Comparison of ENCODE assay signal across 8 cellular contexts in genomic region chr17:28549274-28550132, GRCh38. TPM values are rescaled to one million over a fixed set of nuclear protein-coding genes. Genes with fewer than 3 reads are reported as not detected.
DNase-seq lines count a peak whose midpoint lies in the region; ATAC-seq, FAIRE-seq and TF ChIP-seq lines count a peak whose summit lies in the region.

No MANE protein-coding gene starts in this region.

- no peaks in the 10 kb centered on the region for H3K9me3 ChIP-seq in right cardiac atrium (ENCODE audit: control insufficient read depth, low read length)

- ATAC-seq in GM18517 (IDR thresholded peaks at IDR 0.05; ENCODE audit: unreplicated experiment) = no peak
- ATAC-seq in HG03565 (IDR thresholded peaks at IDR 0.05; ENCODE audit: unreplicated experiment) = no peak
- ATAC-seq in GM18873 (IDR thresholded peaks at IDR 0.05; ENCODE audit: low FRiP score, unreplicated experiment) = no peak
- ATAC-seq in right cardiac atrium = no peak

- WGBS in right cardiac atrium = 71% methylated on average over 3 of the region's 3 CpGs

- no peaks in the 10 kb centered on the region for H3K27me3 ChIP-seq in right cardiac atrium (ENCODE audit: control insufficient read depth, insufficient read depth)

- H3K4me1 ChIP-seq in right cardiac atrium (ENCODE audit: control insufficient read depth, insufficient read depth, low read length) = peaks cover 7% of the 10 kb centered on the region

- no peak overlapping the region for H3K27ac ChIP-seq in right cardiac atrium (ENCODE audit: low read length)

- no peak for TF ChIP-seq CTCF in retinal pigment epithelial cell (conservative IDR thresholded peaks at IDR 0.05; ENCODE audit: low read depth, low read length)

- peak; percentile 69 for FAIRE-seq in GM12891 (lab: Jason Lieb, UNC)

- TF ChIP-seq POLR2A in GM12891 (IDR thresholded peaks at IDR 0.05; ENCODE audit: low read depth, low read length) = no peak

- intact Hi-C loops in right cardiac atrium (cut with DNase I) = loop anchor here in 3 of 4 donors (5.0 to 10.0 kb wide), 4 partner anchors 48 to 65 kb away; partner anchors contain the start of genes RSKR (in 3 of the 3) and SPAG5 (in 1 of the 3)

- H3K4me3 ChIP-seq in Jurkat, Clone E6-1 (ENCODE audit: low read length) = no peak overlapping the region
- no peak overlapping the region for H3K4me3 ChIP-seq in retinal pigment epithelial cell (ENCODE audit: low read length)
- no peak overlapping the region for H3K4me3 ChIP-seq in right cardiac atrium (ENCODE audit: low read length)

- no peak for DNase-seq in GM12891 (ENCODE audit: insufficient read length, low spot score)
- DNase-seq in Jurkat, Clone E6-1 (ENCODE audit: low read depth, low spot score) = peak; percentile 19
- DNase-seq in activated T-cell treated with anti-CD3 and anti-CD28 coated beads, Interleukin-2, amount 50 U/mL, for 1 hour = peak; percentile 60
- peak; percentile 75 for DNase-seq in retinal pigment epithelial cell (ENCODE audit: low read depth)
- DNase-seq in right cardiac atrium = no peak

TF ChIP-seq in GM12891, 5 proteins besides CTCF, POLR2A, EP300 and RAD21:
- TF ChIP-seq PAX5 (IDR thresholded peaks at IDR 0.05; ENCODE audit: insufficient read depth, low read length, severe bottlenecking) (no peak), TAF1 (IDR thresholded peaks at IDR 0.05; ENCODE audit: low read depth, low read length) (no peak), POLR2AphosphoS5 (IDR thresholded peaks at IDR 0.05; ENCODE audit: low read depth, low read length) (no peak), SPI1 (IDR thresholded peaks at IDR 0.05; ENCODE audit: low read depth, low read length) (peak; percentile 80), POU2F2 (IDR thresholded peaks at IDR 0.05; ENCODE audit: low read depth, low read length) (no peak)

RNA-seq across cellular contexts. Expression of gene UNC119, which starts 2.9 kb away (rescaled TPM):
- polyA plus RNA-seq in GM12891 (2012; ENCODE audit: low read depth, missing spikeins) = 63.6 TPM
- polyA plus RNA-seq in Jurkat, Clone E6-1 (2012; ENCODE audit: insufficient read depth, insufficient read length) = 25.0 TPM
- 10 to 100 TPM; 14.0 to 28.8 (median 21.0) TPM for total RNA-seq in right cardiac atrium
- polyA plus RNA-seq in right cardiac atrium = 22.8 TPM

RNA-seq across cellular contexts. Expression of gene PIGS, which starts 21.8 kb away (rescaled TPM):
- polyA plus RNA-seq in GM12891 (2012; ENCODE audit: low read depth, missing spikeins) = 59.8 TPM
- polyA plus RNA-seq in Jurkat, Clone E6-1 (2012; ENCODE audit: insufficient read depth, insufficient read length) = 41.1 TPM
- total RNA-seq in right cardiac atrium = 10 to 100 TPM; 36.4 to 41.8 (median 40.7) TPM
- 16.6 TPM for polyA plus RNA-seq in right cardiac atrium

RNA-seq across cellular contexts. Expression of gene ALDOC, which starts 27.2 kb away (rescaled TPM):
- polyA plus RNA-seq in GM12891 (2012; ENCODE audit: low read depth, missing spikeins) = 222 TPM
- 3.9 TPM for polyA plus RNA-seq in Jurkat, Clone E6-1 (2012; ENCODE audit: insufficient read depth, insufficient read length)
- total RNA-seq in right cardiac atrium = 100 to 1,000 TPM; 191 to 390 (median 276) TPM
- polyA plus RNA-seq in right cardiac atrium = 283 TPM

RNA-seq across cellular contexts. Expression of gene FOXN1, which starts 43.4 kb away (rescaled TPM):
- not detected for polyA plus RNA-seq in GM12891 (2012; ENCODE audit: low read depth, missing spikeins)
- not detected for polyA plus RNA-seq in Jurkat, Clone E6-1 (2012; ENCODE audit: insufficient read depth, insufficient read length)
- total RNA-seq in right cardiac atrium = not detected
- polyA plus RNA-seq in right cardiac atrium = not detected

RNA-seq across cellular contexts. Expression of gene SPAG5, which starts 49.3 kb away (rescaled TPM):
- 70.4 TPM for polyA plus RNA-seq in GM12891 (2012; ENCODE audit: low read depth, missing spikeins)
- polyA plus RNA-seq in Jurkat, Clone E6-1 (2012; ENCODE audit: insufficient read depth, insufficient read length) = 308 TPM
- total RNA-seq in right cardiac atrium = 1 to 10 TPM in 3 of 4 donors, under 1 TPM in 1; 0.81 to 2.7 (median 2.1) TPM
- 1.2 TPM for polyA plus RNA-seq in right cardiac atrium

Comparison
In these comparisons a context has a peak if more than half of its experiments do, and no peak if none do; other contexts are left out.
1. DNase-seq: peak in Jurkat, Clone E6-1 (single experiment), activated T-cell treated with anti-CD3 and anti-CD28 coated beads, Interleukin-2, amount 50 U/mL, for 1 hour (single experiment) and retinal pigment epithelial cell (single experiment); none in GM12891 (single experiment) and right cardiac atrium (0 of 3).